In the genomic region with DNA sequence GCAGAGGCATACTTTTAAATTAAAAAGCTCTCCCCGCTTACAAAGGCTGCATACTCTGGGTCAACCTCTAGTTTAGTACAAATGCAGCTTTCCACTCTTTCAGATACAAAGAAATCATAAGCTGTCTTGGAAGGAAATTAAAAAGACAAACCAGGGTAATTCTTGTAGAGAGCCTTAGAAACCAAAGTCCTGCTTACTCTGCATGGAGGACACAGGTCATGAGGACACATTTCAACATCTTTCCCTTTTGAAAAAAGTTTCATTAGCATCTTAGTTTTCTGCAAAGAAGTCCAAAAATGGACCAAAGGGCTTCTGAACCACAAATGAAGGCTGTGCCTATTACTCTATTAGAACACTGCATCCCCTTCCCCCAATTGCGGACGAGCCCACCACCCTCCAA, we compare ENCODE assay signal across 23 cellular contexts. TPM values are rescaled to one million over a fixed set of nuclear protein-coding genes. Genes with fewer than 3 reads are reported as not detected.
"Had no signal": no experiment of that assay in that cellular context is flagged by ENCODE, and none has a peak within 500 bp of the region (broad histone marks: within the 10 kb centered on the region; RNA-seq: fewer than 3 reads in every experiment).

No MANE protein-coding gene starts in this region.

- H3K9ac ChIP-seq: KMS-11 had no signal

- H3K36me3 ChIP-seq: SJSA1 had no signal

- H3K27me3 ChIP-seq: SJSA1 had no signal

- H3K4me3 ChIP-seq: K562, SJSA1, SK-N-MC had no signal

- ATAC-seq: K562 had no signal

- H3K4me1 Mint-ChIP-seq: IgD-negative memory B cell had no signal

- H3K9me3 ChIP-seq: SJSA1 had no signal

- H3K27ac ChIP-seq: KMS-11, SJSA1, SK-N-MC had no signal

- H3K9me3 Mint-ChIP-seq: IgD-negative memory B cell had no signal

- DNase-seq: Kasumi-1, MM.1S, NCI-H1092 treated with DMSO at 0.1 percent for 48 hours, NCI-H1436, NCI-H187, NCI-H2029, NCI-H2081 treated with DMSO at 0.1 percent for 48 hours, NCI-H2171, NCI-H226, NCI-H446, NCI-H510A, NCI-H524 treated with DMSO at 0.1 percent for 48 hours, NCI-H69, NCI-H774, Right ventricle myocardium superior, RPMI8226, SIG-M5 had no signal

- H3K4me3 Mint-ChIP-seq: IgD-negative memory B cell had no signal

- H3K36me3 Mint-ChIP-seq: IgD-negative memory B cell had no signal

- FAIRE-seq: K562, RCC 7860 had no signal

- H3K27ac Mint-ChIP-seq: IgD-negative memory B cell had no signal

- H3K27me3 Mint-ChIP-seq: IgD-negative memory B cell had no signal

- H3K4me2 ChIP-seq: KMS-11 had no signal

RNA-seq across cellular contexts. Expression of a gene that starts 50.5 kb away (rescaled TPM):
- polyA plus RNA-seq: IgD-negative memory B cell, K562 had no signal
